Comparison of ENCODE assay signal across 26 cellular contexts in the genomic region with DNA sequence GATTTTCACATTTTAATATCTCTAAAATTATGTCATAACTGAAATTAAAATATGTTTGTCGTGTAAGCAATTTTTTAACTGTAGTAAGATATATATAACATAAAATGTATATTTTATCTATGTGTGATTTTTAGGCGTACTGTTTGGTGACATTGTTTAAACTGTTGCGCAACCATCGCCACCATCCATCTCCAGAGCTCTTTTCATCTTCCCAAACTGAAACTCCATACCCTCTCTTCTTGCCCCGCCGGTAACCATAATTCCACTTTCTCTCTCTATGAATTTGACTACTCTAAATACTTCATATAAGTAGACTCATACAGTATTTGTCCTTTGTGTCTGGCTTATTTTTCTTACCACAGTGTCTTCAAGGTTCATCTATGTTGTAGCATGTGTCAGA.
DNase-seq lines count a peak whose midpoint lies in the region; ATAC-seq, FAIRE-seq and TF ChIP-seq lines count a peak whose summit lies in the region.
"Had no signal": no experiment of that assay in that cellular context is flagged by ENCODE, and none has a peak within 500 bp of the region (broad histone marks: within the 10 kb centered on the region; RNA-seq: fewer than 3 reads in every experiment).

No MANE protein-coding gene starts in this region.

- no peaks in the 10 kb centered on the region for H3K79me1 ChIP-seq in H1 (ENCODE audit: low read depth, low read length)

- no peak overlapping the region for H3K14ac ChIP-seq in H1 (ENCODE audit: insufficient read length)

- 0 out of 5 replicates have a peak, but pooled peaks cover 0 to 2% of the 10 kb centered on the region in 2 experiments for H3K27me3 ChIP-seq in HepG2 (ENCODE audit: control insufficient read depth in 1 of 2, insufficient read depth in 2 of 2, low read length in 2 of 2)
- H3K27me3 ChIP-seq in right lobe of liver = no peaks in the 10 kb centered on the region
- no peaks in the 10 kb centered on the region for H3K27me3 ChIP-seq in H1 (replicated peaks in 1 of 4; ENCODE audit: control insufficient read depth in 3 of 4, extremely low read depth in 1 of 4, insufficient read depth in 3 of 4, low read length in 3 of 4)
- H3K27me3 ChIP-seq: BE2C, BLaER1 had no signal

- no peak overlapping the region for H3K18ac ChIP-seq in H1 (ENCODE audit: extremely low read depth, low read length)

- H2BK15ac ChIP-seq in H1 (ENCODE audit: low read length) = no peak overlapping the region

- H3K4me2 ChIP-seq in HepG2 (ENCODE audit: low read depth, low read length) (no peak overlapping the region), H1 (ENCODE audit: insufficient read depth in 1 of 2, low read depth in 2 of 2, low read length in 2 of 2) (no peak overlapping the region)
- H3K4me2 ChIP-seq: BLaER1 had no signal

- FAIRE-seq in HepG2 (lab: Jason Lieb, UNC) (no peak), H1 (lab: Jason Lieb, UNC) (no peak)
- FAIRE-seq: GM12878, GM12892, GM19239 had no signal

- WGBS in HepG2 (ENCODE audit: low lambda C conversion rate) = 36% methylated on average over 6 of the region's 6 CpGs
- WGBS in right lobe of liver (ENCODE audit: insufficient coverage, low coverage, low lambda C conversion rate, missing lambda C conversion rate) = 86% methylated on average over 3 of the region's 6 CpGs
- WGBS in H1 (ENCODE audit: extremely low coverage in 1 of 2, insufficient coverage in 1 of 2, insufficient read length in 1 of 2, insufficient replicate concordance in 2 of 2, low coverage in 1 of 2, low lambda C conversion rate in 2 of 2, missing lambda C conversion rate in 1 of 2), 2 experiments = 90% methylated on average over 6 of the region's 6 CpGs; no CpG with 5 or more reads in 1 of the 2 experiments

- no peak overlapping the region for H2BK20ac ChIP-seq in H1 (ENCODE audit: low read length)

- no peaks in the 10 kb centered on the region for H3K4me1 ChIP-seq in HepG2 (ENCODE audit: insufficient read depth, low read length)
- no peaks in the 10 kb centered on the region for H3K4me1 ChIP-seq in right lobe of liver
- no peaks in the 10 kb centered on the region; a peak in 1 of 7 replicates for H3K4me1 ChIP-seq in H1 (replicated peaks in 1 of 4; ENCODE audit: control insufficient read depth in 3 of 4, insufficient read depth in 4 of 4, low read length in 3 of 4)
- H3K4me1 ChIP-seq: BE2C, BLaER1 had no signal

- H3K9ac ChIP-seq in HepG2 (ENCODE audit: insufficient read depth, low read depth, low read length) = no peak overlapping the region
- no peak overlapping the region for H3K9ac ChIP-seq in H1 (replicated peaks in 1 of 4; ENCODE audit: extremely low read depth in 1 of 4, low read depth in 3 of 4, low read length in 3 of 4)
- H3K9ac ChIP-seq: BLaER1 had no signal

- no peak overlapping the region for H3K27ac ChIP-seq in HepG2 (ENCODE audit: extremely low read length, insufficient read depth, low read length)
- no peak overlapping the region for H3K27ac ChIP-seq in right lobe of liver
- H3K27ac ChIP-seq in H1 (ENCODE audit: low read depth, low read length) = no peak overlapping the region
- H3K27ac ChIP-seq: 22Rv1, BLaER1 had no signal

- no peak overlapping the region for H4K91ac ChIP-seq in H1 (replicated peaks; ENCODE audit: insufficient read length, low read length)

- in situ Hi-C loops in HepG2 (cut with HindIII; ENCODE audit: extremely low pct_ligation_motif_present, low pct_unique_long_range_greater_than_20kb) = no loop called here

- TF ChIP-seq POLR2A in HepG2 (IDR thresholded peaks at IDR 0.05; ENCODE audit: insufficient read depth in 1 of 2, low read depth in 2 of 2, low read length in 2 of 2) (no peak), right lobe of liver (IDR thresholded peaks at IDR 0.05) (no peak), H1 (IDR thresholded peaks at IDR 0.05; ENCODE audit: control extremely low read depth in 1 of 2, low read depth in 2 of 2, low read length in 2 of 2) (no peak)

- no peaks in the 10 kb centered on the region for H4K20me1 ChIP-seq in HepG2 (ENCODE audit: insufficient read depth, low read length)
- no peaks in the 10 kb centered on the region for H4K20me1 ChIP-seq in H1 (replicated peaks in 1 of 2; ENCODE audit: control insufficient read depth in 1 of 2, insufficient read depth in 2 of 2, low read length in 2 of 2)
- H4K20me1 ChIP-seq: BLaER1 had no signal

- no peak overlapping the region for H3K4me3 ChIP-seq in HepG2 (replicated peaks in 1 of 3; ENCODE audit: insufficient read depth in 1 of 3, low read depth in 2 of 3, low read length in 3 of 3)
- no peak overlapping the region for H3K4me3 ChIP-seq in right lobe of liver
- H3K4me3 ChIP-seq in H1 (ENCODE audit: extremely low read depth in 1 of 4, insufficient read depth in 2 of 4, low read depth in 3 of 4, low read length in 4 of 4) = no peak overlapping the region
- H3K4me3 ChIP-seq: BLaER1, GM12878 had no signal

- no peak for TF ChIP-seq EP300 in HepG2 (IDR thresholded peaks at IDR 0.05; ENCODE audit: low read depth in 2 of 2, low read length in 2 of 2)
- no peak for TF ChIP-seq EP300 in HepG2 (CRISPR knock-in tag; IDR thresholded peaks at IDR 0.05; ENCODE audit: borderline replicate concordance)
- no peak for TF ChIP-seq EP300 in Ishikawa (IDR thresholded peaks at IDR 0.05; ENCODE audit: borderline replicate concordance)
- TF ChIP-seq EP300 in H1 (IDR thresholded peaks at IDR 0.05; ENCODE audit: borderline replicate concordance in 1 of 2, low read depth in 2 of 2, low read length in 2 of 2) = no peak

- no peak for DNase-seq in HepG2 (ENCODE audit: low spot score)
- DNase-seq in right lobe of liver = no peak
- DNase-seq in H1 (ENCODE audit: low read depth in 1 of 2, low spot score in 2 of 2) = no peak
- no peak for DNase-seq in NCI-H187 treated with DMSO at 0.1 percent for 48 hours (lab: John Stamatoyannopoulos, UW)
- DNase-seq: ACHN; BE2C; C1 segment of cervical spinal cord; CD4-positive, alpha-beta memory T cell; CD4-positive, CD25-positive, alpha-beta regulatory T cell; CD8-positive, alpha-beta memory T cell; COR-L47; DMS 273 treated with DMSO at 0.1 percent for 48 hours; DMS153; DMS53; DMS79; DND-41; EL; GDM1 had no signal

- intact Hi-C loops in HepG2 (cut with micrococcal nuclease; ENCODE audit: unreplicated experiment) = no loop called here
- intact Hi-C loops in right lobe of liver (cut with DNase I) = no loop called here

- no peak overlapping the region for H3K56ac ChIP-seq in H1 (replicated peaks; ENCODE audit: insufficient read length, low read depth, low read length)

- no peak overlapping the region for H2AK5ac ChIP-seq in H1 (ENCODE audit: low read depth, low read length)

- H3K79me2 ChIP-seq in HepG2 (ENCODE audit: insufficient read depth, low read length) = no peaks in the 10 kb centered on the region
- H3K79me2 ChIP-seq in H1 (ENCODE audit: control insufficient read depth in 1 of 2, insufficient read depth in 2 of 2, low read length in 2 of 2) = no peaks in the 10 kb centered on the region

- H2BK12ac ChIP-seq in H1 (ENCODE audit: low read depth, low read length) = no peak overlapping the region

- H3K4ac ChIP-seq in H1 (replicated peaks; ENCODE audit: insufficient read length, low read depth, low read length) = no peak overlapping the region

- no peak overlapping the region for H3K23ac ChIP-seq in H1 (ENCODE audit: insufficient read length)

- ATAC-seq in HepG2 = no peak
- ATAC-seq in right lobe of liver = no peak
- no peak for ATAC-seq in GM21528 (IDR thresholded peaks at IDR 0.05; ENCODE audit: low FRiP score, unreplicated experiment)
- no peak for ATAC-seq in HG03280 (IDR thresholded peaks at IDR 0.05; ENCODE audit: unreplicated experiment)
- ATAC-seq: GM12878 had no signal

- CTCF ChIA-PET in HepG2 (lab: Yijun Ruan, JAX; ENCODE audit: low intra/inter-chr PET ratio, low total read pairs) = no interaction called here
- CTCF ChIA-PET in H1 (lab: Charles Lee; ENCODE audit: partially characterized antibody) = no interaction called here

- BruUV-seq in HepG2 (replicated peaks; lab: Mats Ljungman, UMichigan) = no TSS peak

- H2AFZ ChIP-seq in HepG2 (ENCODE audit: low read length) (no peak overlapping the region), H1 (ENCODE audit: low read length) (no peak overlapping the region)

- no peaks in the 10 kb centered on the region for H3K23me2 ChIP-seq in H1 (ENCODE audit: low read depth, low read length)

- H2BK120ac ChIP-seq in H1 (replicated peaks; ENCODE audit: low read depth, low read length) = no peak overlapping the region

- H3K36me3 ChIP-seq in HepG2 (replicated peaks in 1 of 2; ENCODE audit: control insufficient read depth in 1 of 2, insufficient read depth in 2 of 2, low read length in 2 of 2) (no peaks in the 10 kb centered on the region), right lobe of liver (no peaks in the 10 kb centered on the region), H1 (ENCODE audit: control insufficient read depth in 2 of 4, insufficient read depth in 4 of 4, low read length in 3 of 4) (no peaks in the 10 kb centered on the region)
- H3K36me3 ChIP-seq: BE2C, BLaER1 had no signal

- POLR2A ChIA-PET in HepG2 (lab: Yijun Ruan, JAX) = no interaction called here
- POLR2A ChIA-PET in H1 (lab: Charles Lee; ENCODE audit: partially characterized antibody) = no interaction called here

- no peak overlapping the region for H4K5ac ChIP-seq in H1 (ENCODE audit: insufficient read length, low read depth, low read length)

- H2BK5ac ChIP-seq in H1 (ENCODE audit: low read depth, low read length) = no peak overlapping the region

- H3K9me3 ChIP-seq in HepG2 (ENCODE audit: low read length) (peaks cover 8% of the 10 kb centered on the region; the same call in 1 of the 2 replicates), right lobe of liver (no peaks in the 10 kb centered on the region), H1 (ENCODE audit: insufficient read depth in 2 of 2, low read depth in 1 of 2, low read length in 1 of 2) (no peaks in the 10 kb centered on the region)
- H3K9me3 ChIP-seq: BE2C, BLaER1 had no signal

- no peak overlapping the region for H4K8ac ChIP-seq in H1 (ENCODE audit: extremely low read depth, insufficient read depth, low read length)

- TF ChIP-seq RAD21 in HepG2 (CRISPR knock-in tag; IDR thresholded peaks at IDR 0.05) = no peak
- no peak for TF ChIP-seq RAD21 in Ishikawa (IDR thresholded peaks at IDR 0.05; ENCODE audit: low read depth)
- TF ChIP-seq RAD21 in H1 (IDR thresholded peaks at IDR 0.05 in 1 of 2, conservative IDR thresholded peaks at IDR 0.05 in 1 of 2; ENCODE audit: low read depth in 2 of 2, low read length in 2 of 2) = no peak

- no peak for TF ChIP-seq CTCF in HepG2 (CRISPR knock-in tag; IDR thresholded peaks at IDR 0.05)
- TF ChIP-seq CTCF in right lobe of liver (IDR thresholded peaks at IDR 0.05) = no peak
- TF ChIP-seq CTCF in H1 (IDR thresholded peaks at IDR 0.05; ENCODE audit: control extremely low read depth in 1 of 3, insufficient read depth in 1 of 3, low read depth in 1 of 3, low read length in 3 of 3) = no peak

TF ChIP-seq in HepG2, 621 proteins besides CTCF, POLR2A, EP300 and RAD21 (continues in another document):
- TF ChIP-seq CEBPB (IDR thresholded peaks at IDR 0.05; ENCODE audit: borderline replicate concordance, low read depth, low read length) (peak; percentile 89), CEBPG (CRISPR knock-in tag; IDR thresholded peaks at IDR 0.05) (peak; percentile 66)

TF ChIP-seq in Ishikawa, 13 proteins besides CTCF, POLR2A, EP300 and RAD21:
- TF ChIP-seq TAF1 (IDR thresholded peaks at IDR 0.05; ENCODE audit: low read depth) (no peak), CEBPB (IDR thresholded peaks at IDR 0.05) (peak; percentile 82)

TF ChIP-seq in H1, 55 proteins besides CTCF, POLR2A, EP300 and RAD21 (continues in another document):
- TF ChIP-seq SAP30 (IDR thresholded peaks at IDR 0.05; ENCODE audit: insufficient read depth, insufficient replicate concordance, low read length) = no peak

Comparison
In these comparisons a context has a peak if more than half of its experiments do, and no peak if none do; other contexts are left out.
1. Of the 41 proteins assayed by ChIP-seq in both HepG2 and H1: peak only in HepG2: none; only in H1: none; in both: CEBPB; in neither: 40.